In the genomic region with DNA sequence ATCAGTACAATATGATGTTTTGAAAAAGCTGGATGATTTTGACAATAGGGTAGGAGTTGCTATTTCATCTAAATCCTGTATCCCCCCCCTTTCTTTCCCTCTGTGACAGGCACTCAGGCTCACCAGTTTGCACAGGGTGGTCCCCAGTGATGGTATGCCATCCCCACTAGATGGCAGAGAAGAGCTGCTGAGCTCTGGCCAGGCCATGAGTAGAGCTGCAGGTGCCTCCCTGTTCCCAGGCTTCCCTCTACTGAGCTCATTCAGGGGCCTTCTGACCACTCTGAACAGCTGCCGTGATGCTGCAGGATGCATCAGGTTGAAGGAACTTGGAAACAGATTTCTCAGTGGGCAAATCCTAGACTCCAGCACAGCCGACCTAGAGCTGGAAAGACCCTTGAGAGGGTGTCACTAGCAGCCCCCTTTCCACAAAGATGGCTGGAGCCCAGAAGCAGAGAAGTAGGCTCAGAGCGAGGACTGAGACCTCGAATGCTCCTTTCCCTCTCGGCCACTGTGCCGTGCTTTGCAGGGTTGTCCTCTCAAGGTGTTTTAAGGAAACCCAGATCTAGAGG, we compare ENCODE assay signal across 8 cellular contexts. TPM values are rescaled to one million over a fixed set of nuclear protein-coding genes. Genes with fewer than 3 reads are reported as not detected.
DNase-seq lines count a peak whose midpoint lies in the region; ATAC-seq and TF ChIP-seq lines count a peak whose summit lies in the region.

No MANE protein-coding gene starts in this region.

- H3K27ac Mint-ChIP-seq in CD4-positive, CD25-positive, alpha-beta regulatory T cell: no peak overlapping the region
- peak overlapping the region in 2 of 6 donors; percentile 28 to 60 for H3K27ac Mint-ChIP-seq in naive B cell

- no peaks in the 10 kb centered on the region for H3K27me3 Mint-ChIP-seq in CD4-positive, CD25-positive, alpha-beta regulatory T cell
- no peaks in the 10 kb centered on the region for H3K27me3 Mint-ChIP-seq in naive B cell

- H3K9me3 Mint-ChIP-seq in CD4-positive, CD25-positive, alpha-beta regulatory T cell: no peaks in the 10 kb centered on the region
- H3K9me3 Mint-ChIP-seq in naive B cell: peaks cover 0 to 2% (median 0%) of the 10 kb centered on the region in 7 donors

- no peak for TF ChIP-seq POLR2A in erythroblast (IDR thresholded peaks at IDR 0.05; ENCODE audit: low read length)
- no peak for TF ChIP-seq POLR2A in thyroid gland (IDR thresholded peaks at IDR 0.05)

- no peak overlapping the region for H3K27ac ChIP-seq in CD4-positive, CD25-positive, alpha-beta regulatory T cell (ENCODE audit: insufficient read depth, low read length, poor library complexity, severe bottlenecking)
- H3K27ac ChIP-seq in thyroid gland: no peak overlapping the region

- H3K36me3 ChIP-seq in CD4-positive, CD25-positive, alpha-beta regulatory T cell (ENCODE audit: control insufficient read depth, insufficient read depth, low read length): peaks cover 17% of the 10 kb centered on the region
- H3K36me3 ChIP-seq in thyroid gland: no peaks in the 10 kb centered on the region

- peak; percentile 13 to 57 (median 43) for DNase-seq in CD4-positive, CD25-positive, alpha-beta regulatory T cell
- DNase-seq in GM19238 (ENCODE audit: insufficient read length, low spot score) (peak; percentile 74), NCI-H748 (lab: John Stamatoyannopoulos, UW; ENCODE audit: unreplicated experiment) (peak; percentile 63), erythroblast (lab: John Stamatoyannopoulos, UW) (peak; percentile 72 to 81), naive B cell (peak; percentile 30), thyroid gland (peak; percentile 54 to 71)
- DNase-seq in activated CD8-positive, alpha-beta memory T cell treated with anti-CD3 and anti-CD28 coated beads for 24 hours: peak; percentile 71

- 44 to 63% methylated on average over 5 to 6 of the region's 6 CpGs for WGBS in thyroid gland, 2 donors

- intact Hi-C loops in thyroid gland (cut with DNase I): no loop called here

- H3K4me1 Mint-ChIP-seq in CD4-positive, CD25-positive, alpha-beta regulatory T cell: peaks cover 0 to 3% (median 0%) of the 10 kb centered on the region in 4 donors
- H3K4me1 Mint-ChIP-seq in naive B cell: peaks cover 0 to 8% (median 3%) of the 10 kb centered on the region in 3 donors

- peaks cover 15% of the 10 kb centered on the region for H3K36me3 Mint-ChIP-seq in CD4-positive, CD25-positive, alpha-beta regulatory T cell
- peaks cover 5 to 18% of the 10 kb centered on the region in 2 donors for H3K36me3 Mint-ChIP-seq in naive B cell

- H3K4me3 ChIP-seq in CD4-positive, CD25-positive, alpha-beta regulatory T cell (ENCODE audit: low read depth, low read length): no peak overlapping the region
- no peak overlapping the region for H3K4me3 ChIP-seq in thyroid gland (replicated peaks in 1 of 3)

- ATAC-seq in CD4-positive, CD25-positive, alpha-beta regulatory T cell (ENCODE audit: low read depth in 2 of 2): peak; percentile 81 to 83
- ATAC-seq in HG03520 (IDR thresholded peaks at IDR 0.05; ENCODE audit: unreplicated experiment) (peak; percentile 60), naive B cell (ENCODE audit: low read depth in 2 of 2) (peak; percentile 88 to 98)

- H3K9me3 ChIP-seq in CD4-positive, CD25-positive, alpha-beta regulatory T cell (ENCODE audit: control insufficient read depth in 2 of 2, low read length in 2 of 2): no peaks in the 10 kb centered on the region
- H3K9me3 ChIP-seq in thyroid gland: no peaks in the 10 kb centered on the region

- peak; percentile 34 to 78 (median 66) for TF ChIP-seq CTCF in thyroid gland (IDR thresholded peaks at IDR 0.05)

- no peaks in the 10 kb centered on the region for H3K27me3 ChIP-seq in CD4-positive, CD25-positive, alpha-beta regulatory T cell (ENCODE audit: control insufficient read depth, insufficient read depth, low read length)
- no peaks in the 10 kb centered on the region for H3K27me3 ChIP-seq in thyroid gland

- no peak overlapping the region for H3K4me3 Mint-ChIP-seq in CD4-positive, CD25-positive, alpha-beta regulatory T cell
- H3K4me3 Mint-ChIP-seq in naive B cell: no peak overlapping the region

- H3K4me1 ChIP-seq in CD4-positive, CD25-positive, alpha-beta regulatory T cell (ENCODE audit: control insufficient read depth, insufficient read depth, low read length, poor library complexity, severe bottlenecking): no peaks in the 10 kb centered on the region
- peaks cover 5 to 15% of the 10 kb centered on the region in 2 donors for H3K4me1 ChIP-seq in thyroid gland

RNA-seq across cellular contexts. Expression of a gene that starts 45.1 kb away (rescaled TPM):
- 2.2 TPM for total RNA-seq in CD4-positive, CD25-positive, alpha-beta regulatory T cell
- polyA plus RNA-seq in CD4-positive, CD25-positive, alpha-beta regulatory T cell: under 1 TPM in 3 of 4 donors, not detected in 1; 0.05 to 0.13 (median 0.05) TPM
- under 1 TPM in 2 of 6 donors, not detected in 4; 0.12 to 0.36 TPM for polyA plus RNA-seq in naive B cell (ENCODE audit: low read depth in 6 of 6)
- total RNA-seq in thyroid gland: 1 to 10 TPM in 1 of 4 donors, under 1 TPM in 3; 0.67 to 1.2 (median 0.74) TPM

RNA-seq across cellular contexts. Expression of a gene that starts 56.4 kb away (rescaled TPM):
- 44.6 TPM for total RNA-seq in CD4-positive, CD25-positive, alpha-beta regulatory T cell
- 10 to 100 TPM; 37.0 to 46.7 (median 42.3) TPM for polyA plus RNA-seq in CD4-positive, CD25-positive, alpha-beta regulatory T cell
- 100 to 1,000 TPM in 5 of 6 donors, 10 to 100 TPM in 1; 98.2 to 187 (median 127) TPM for polyA plus RNA-seq in naive B cell (ENCODE audit: low read depth in 6 of 6)
- 10 to 100 TPM; 22.9 to 35.2 (median 28.6) TPM for total RNA-seq in thyroid gland

RNA-seq across cellular contexts. Expression of a gene that starts 56.6 kb away (rescaled TPM):
- 19.3 TPM for total RNA-seq in CD4-positive, CD25-positive, alpha-beta regulatory T cell
- 1 to 10 TPM; 2.5 to 5.3 (median 3.8) TPM for polyA plus RNA-seq in CD4-positive, CD25-positive, alpha-beta regulatory T cell
- polyA plus RNA-seq in naive B cell (ENCODE audit: low read depth in 6 of 6): 1 to 10 TPM in 5 of 6 donors, not detected in 1; 4.4 to 9.7 (median 5.1) TPM
- 10 to 100 TPM; 40.7 to 67.9 (median 46.7) TPM for total RNA-seq in thyroid gland
